In the genomic region with DNA sequence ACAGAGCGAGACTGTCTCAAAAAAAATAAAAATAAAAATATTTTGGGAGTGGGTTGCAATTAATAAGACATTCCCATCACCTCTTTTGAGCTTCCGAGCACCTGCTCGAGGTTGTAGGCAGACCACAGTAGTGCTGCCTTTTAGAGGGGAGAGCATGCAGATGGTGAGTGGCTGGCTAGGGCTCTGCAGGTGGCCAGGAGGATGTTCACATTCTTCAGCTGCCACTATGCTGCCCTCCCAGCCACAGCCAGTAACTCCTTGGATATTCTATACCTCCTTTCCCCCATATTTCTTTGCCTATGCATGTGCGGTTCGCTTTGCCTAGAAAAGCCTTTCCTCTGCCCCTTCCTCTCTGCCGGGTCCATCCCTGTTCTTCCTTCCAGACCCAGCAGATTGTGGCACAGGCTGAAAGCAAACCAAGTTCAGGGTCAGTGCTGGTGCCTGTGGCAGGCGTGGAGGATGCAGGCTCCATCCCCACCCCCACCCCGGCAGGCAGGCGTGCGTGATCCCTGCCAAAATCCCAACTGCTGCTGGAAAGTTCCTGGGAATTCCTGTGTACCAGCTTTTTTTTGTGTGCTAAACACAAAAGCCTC, we compare ENCODE assay signal across 18 cellular contexts.
"Had no signal": no experiment of that assay in that cellular context is flagged by ENCODE, and none has a peak within 500 bp of the region (broad histone marks: within the 10 kb centered on the region; RNA-seq: fewer than 3 reads in every experiment).

No MANE protein-coding gene starts in this region.

- H3K27me3 ChIP-seq: ascending aorta, hepatocyte, neutrophil, right atrium auricular region, tibial nerve had no signal

- ATAC-seq: activated CD8-positive, alpha-beta T cell treated with anti-CD3 and anti-CD28 coated beads for 36 hours; activated naive CD8-positive, alpha-beta T cell treated with anti-CD3 and anti-CD28 coated beads, Interleukin-2, amount 50 U/mL, for 24 hours had no signal

- H2AFZ ChIP-seq: hepatocyte had no signal

- H3K4me3 ChIP-seq: ascending aorta, cardiac muscle cell, hepatocyte, right atrium auricular region, skin epidermis, tibial nerve had no signal

- H3K27ac Mint-ChIP-seq: activated CD8-positive, alpha-beta T cell treated with anti-CD3 and anti-CD28 coated beads for 36 hours; activated naive CD8-positive, alpha-beta T cell treated with anti-CD3 and anti-CD28 coated beads, Interleukin-2, amount 50 U/mL, for 24 hours; activated T-helper 1 cell treated with anti-CD3 and anti-CD28 coated beads, Interleukin-12 subunit alpha, Interleukin-12 subunit beta, Interleukin-2, Interleukin-4 antibody, amounts not matched to agents 30 ng/mL and 10 ng/mL and 1 ng/mL, durations not matched to agents 14 hours and 24 hours and 36 hours; mesothelial cell of epicardium had no signal

- H3K79me2 ChIP-seq: hepatocyte had no signal

- H3K36me3 ChIP-seq: ascending aorta, cardiac muscle cell, neutrophil, right atrium auricular region, tibial nerve had no signal

- H3K36me3 Mint-ChIP-seq: mesothelial cell of epicardium, naive B cell had no signal

- DNase-seq: activated CD4-positive, alpha-beta T cell treated with anti-CD3 and anti-CD28 coated beads for 4 hours; activated CD8-positive, alpha-beta T cell treated with anti-CD3 and anti-CD28 coated beads for 36 hours; activated naive CD4-positive, alpha-beta T cell treated with Interleukin-2 at 50 U/mL for 16 hours; activated naive CD8-positive, alpha-beta T cell treated with anti-CD3 and anti-CD28 coated beads, Interleukin-2, amount 50 U/mL, for 24 hours; effector CD4-positive, alpha-beta T cell; kidney glomerular epithelial cell; naive B cell; stimulated activated CD4-positive, alpha-beta T cell treated with anti-CD3 and anti-CD28 coated beads, Interleukin-4, amount 100 ng/mL, for 4 hours; T1000 had no signal

- H3K4me1 ChIP-seq: ascending aorta, right atrium auricular region, tibial nerve had no signal

- H3K4me2 ChIP-seq: hepatocyte had no signal

- H3K9me3 Mint-ChIP-seq: activated CD8-positive, alpha-beta T cell treated with anti-CD3 and anti-CD28 coated beads for 36 hours; activated naive CD8-positive, alpha-beta T cell treated with anti-CD3 and anti-CD28 coated beads, Interleukin-2, amount 50 U/mL, for 24 hours; activated T-helper 1 cell treated with anti-CD3 and anti-CD28 coated beads, Interleukin-12 subunit alpha, Interleukin-12 subunit beta, Interleukin-2, Interleukin-4 antibody, amounts not matched to agents 30 ng/mL and 10 ng/mL and 1 ng/mL, durations not matched to agents 14 hours and 24 hours and 36 hours; mesothelial cell of epicardium; naive B cell had no signal

- H3K27ac ChIP-seq: ascending aorta, cardiac muscle cell, hepatocyte, neutrophil, right atrium auricular region, skin epidermis, tibial nerve had no signal

- H3K9me3 ChIP-seq: ascending aorta, neutrophil, right atrium auricular region, tibial nerve had no signal

- H3K27me3 Mint-ChIP-seq: activated CD8-positive, alpha-beta T cell treated with anti-CD3 and anti-CD28 coated beads for 36 hours; activated naive CD8-positive, alpha-beta T cell treated with anti-CD3 and anti-CD28 coated beads, Interleukin-2, amount 50 U/mL, for 24 hours had no signal

- H3K4me3 Mint-ChIP-seq: activated CD8-positive, alpha-beta T cell treated with anti-CD3 and anti-CD28 coated beads for 36 hours; activated naive CD8-positive, alpha-beta T cell treated with anti-CD3 and anti-CD28 coated beads, Interleukin-2, amount 50 U/mL, for 24 hours; activated T-helper 1 cell treated with anti-CD3 and anti-CD28 coated beads, Interleukin-12 subunit alpha, Interleukin-12 subunit beta, Interleukin-2, Interleukin-4 antibody, amounts not matched to agents 30 ng/mL and 10 ng/mL and 1 ng/mL, durations not matched to agents 14 hours and 24 hours and 36 hours; mesothelial cell of epicardium; naive B cell had no signal
